Comparison of ENCODE assay signal across 1 cellular context in the genomic region with DNA sequence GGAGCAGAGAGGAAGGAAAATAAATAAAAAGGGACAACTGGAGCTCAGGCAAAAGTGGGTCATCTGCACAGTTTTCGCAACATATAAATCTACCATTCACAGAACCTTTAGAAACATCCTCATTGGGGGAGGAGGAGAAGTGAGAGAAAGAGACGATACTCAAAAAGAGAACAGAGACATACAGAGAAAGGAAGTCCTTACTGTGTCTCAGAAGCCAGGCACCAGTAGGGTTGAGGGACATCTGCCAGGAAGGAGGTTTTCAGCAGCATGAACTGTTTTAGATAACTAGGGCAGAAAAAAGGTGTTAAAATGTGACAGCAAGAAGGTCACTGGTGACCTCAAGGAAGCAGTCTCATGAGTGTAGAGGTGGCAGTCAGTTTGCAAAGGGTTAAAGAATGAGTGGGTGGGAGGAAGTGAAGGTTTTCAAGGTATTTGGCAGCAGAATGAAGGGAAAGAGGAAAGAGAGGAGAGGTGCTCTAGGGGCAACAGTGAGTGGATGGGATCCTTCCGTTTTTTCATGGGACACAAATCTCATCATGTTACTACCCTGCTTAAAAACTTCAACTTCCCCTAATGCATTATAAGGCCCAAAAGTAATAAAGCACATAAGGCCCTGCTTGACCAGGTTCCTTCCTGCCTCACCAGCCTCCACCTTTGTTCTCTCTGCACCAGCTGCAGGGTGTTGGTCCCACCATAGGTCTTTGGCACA.
TF ChIP-seq lines count a peak whose summit lies in the region.

No MANE protein-coding gene starts in this region.

TF ChIP-seq in K562, 482 proteins besides CTCF, POLR2A, EP300 and RAD21 (continued from another document and continues in another):
- TF ChIP-seq PTRF (tag; IDR thresholded peaks at IDR 0.05) (no peak), SIN3A (IDR thresholded peaks at IDR 0.05; ENCODE audit: borderline replicate concordance in 2 of 2, control insufficient read depth in 1 of 2, low read depth in 2 of 2, low read length in 2 of 2) (no peak), POLR2B (IDR thresholded peaks at IDR 0.05; ENCODE audit: low read depth, partially characterized antibody) (no peak), NR2C1 (IDR thresholded peaks at IDR 0.05) (no peak), NR2C1 (tag; IDR thresholded peaks at IDR 0.05) (no peak), TAF1 (IDR thresholded peaks at IDR 0.05; ENCODE audit: control insufficient read depth, extremely low read depth, insufficient read depth, low read length, severe bottlenecking) (no peak), DACH1 (IDR thresholded peaks at IDR 0.05; ENCODE audit: partially characterized antibody) (no peak), ZNF57 (CRISPR knock-in tag; IDR thresholded peaks at IDR 0.05) (no peak), ZNF695 (CRISPR knock-in tag; IDR thresholded peaks at IDR 0.05) (no peak), TRIM24 (IDR thresholded peaks at IDR 0.05) (0 out of 4 replicates have a peak, but pooled peaks of 1 of the 2 experiments have one; percentile 21), EZH2 (IDR thresholded peaks at IDR 0.05; ENCODE audit: borderline replicate concordance, low read depth, low read length) (no peak), HEY1 (CRISPR knock-in tag; IDR thresholded peaks at IDR 0.05; ENCODE audit: borderline replicate concordance) (no peak), NELFE (IDR thresholded peaks at IDR 0.05; ENCODE audit: insufficient read depth, insufficient read length) (no peak), MAFF (IDR thresholded peaks at IDR 0.05; ENCODE audit: low read length) (no peak), ZBED1 (IDR thresholded peaks at IDR 0.05) (no peak), NFE2 (IDR thresholded peaks at IDR 0.05; ENCODE audit: low read depth) (no peak), CREBBP (IDR thresholded peaks at IDR 0.05; ENCODE audit: low read depth, low read length) (no peak), ADNP (tag; IDR thresholded peaks at IDR 0.05) (no peak), STAT5A (IDR thresholded peaks at IDR 0.05; ENCODE audit: borderline replicate concordance, low read length) (no peak)
- TF ChIP-seq, protein P1, sequence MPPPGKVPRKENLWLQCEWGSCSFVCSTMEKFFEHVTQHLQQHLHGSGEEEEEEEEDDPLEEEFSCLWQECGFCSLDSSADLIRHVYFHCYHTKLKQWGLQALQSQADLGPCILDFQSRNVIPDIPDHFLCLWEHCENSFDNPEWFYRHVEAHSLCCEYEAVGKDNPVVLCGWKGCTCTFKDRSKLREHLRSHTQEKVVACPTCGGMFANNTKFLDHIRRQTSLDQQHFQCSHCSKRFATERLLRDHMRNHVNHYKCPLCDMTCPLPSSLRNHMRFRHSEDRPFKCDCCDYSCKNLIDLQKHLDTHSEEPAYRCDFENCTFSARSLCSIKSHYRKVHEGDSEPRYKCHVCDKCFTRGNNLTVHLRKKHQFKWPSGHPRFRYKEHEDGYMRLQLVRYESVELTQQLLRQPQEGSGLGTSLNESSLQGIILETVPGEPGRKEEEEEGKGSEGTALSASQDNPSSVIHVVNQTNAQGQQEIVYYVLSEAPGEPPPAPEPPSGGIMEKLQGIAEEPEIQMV (tag; conservative IDR thresholded peaks at IDR 0.05; ENCODE audit: low read depth): 0 out of 2 replicates have a peak, but pooled peaks have one; percentile 23
- TF ChIP-seq, protein P2, sequence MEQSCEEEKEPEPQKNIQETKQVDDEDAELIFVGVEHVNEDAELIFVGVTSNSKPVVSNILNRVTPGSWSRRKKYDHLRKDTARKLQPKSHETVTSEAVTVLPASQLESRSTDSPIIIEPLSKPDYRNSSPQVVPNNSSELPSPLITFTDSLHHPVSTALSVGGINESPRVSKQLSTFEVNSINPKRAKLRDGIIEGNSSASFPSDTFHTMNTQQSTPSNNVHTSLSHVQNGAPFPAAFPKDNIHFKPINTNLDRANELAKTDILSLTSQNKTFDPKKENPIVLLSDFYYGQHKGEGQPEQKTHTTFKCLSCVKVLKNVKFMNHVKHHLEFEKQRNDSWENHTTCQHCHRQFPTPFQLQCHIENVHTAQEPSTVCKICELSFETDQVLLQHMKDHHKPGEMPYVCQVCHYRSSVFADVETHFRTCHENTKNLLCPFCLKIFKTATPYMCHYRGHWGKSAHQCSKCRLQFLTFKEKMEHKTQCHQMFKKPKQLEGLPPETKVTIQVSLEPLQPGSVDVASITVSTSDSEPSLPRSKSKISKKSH (CRISPR knock-in tag; IDR thresholded peaks at IDR 0.05): no peak
- TF ChIP-seq, protein P3, sequence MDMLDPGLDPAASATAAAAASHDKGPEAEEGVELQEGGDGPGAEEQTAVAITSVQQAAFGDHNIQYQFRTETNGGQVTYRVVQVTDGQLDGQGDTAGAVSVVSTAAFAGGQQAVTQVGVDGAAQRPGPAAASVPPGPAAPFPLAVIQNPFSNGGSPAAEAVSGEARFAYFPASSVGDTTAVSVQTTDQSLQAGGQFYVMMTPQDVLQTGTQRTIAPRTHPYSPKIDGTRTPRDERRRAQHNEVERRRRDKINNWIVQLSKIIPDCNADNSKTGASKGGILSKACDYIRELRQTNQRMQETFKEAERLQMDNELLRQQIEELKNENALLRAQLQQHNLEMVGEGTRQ (CRISPR knock-in tag; IDR thresholded peaks at IDR 0.05): no peak
- TF ChIP-seq, protein P4, sequence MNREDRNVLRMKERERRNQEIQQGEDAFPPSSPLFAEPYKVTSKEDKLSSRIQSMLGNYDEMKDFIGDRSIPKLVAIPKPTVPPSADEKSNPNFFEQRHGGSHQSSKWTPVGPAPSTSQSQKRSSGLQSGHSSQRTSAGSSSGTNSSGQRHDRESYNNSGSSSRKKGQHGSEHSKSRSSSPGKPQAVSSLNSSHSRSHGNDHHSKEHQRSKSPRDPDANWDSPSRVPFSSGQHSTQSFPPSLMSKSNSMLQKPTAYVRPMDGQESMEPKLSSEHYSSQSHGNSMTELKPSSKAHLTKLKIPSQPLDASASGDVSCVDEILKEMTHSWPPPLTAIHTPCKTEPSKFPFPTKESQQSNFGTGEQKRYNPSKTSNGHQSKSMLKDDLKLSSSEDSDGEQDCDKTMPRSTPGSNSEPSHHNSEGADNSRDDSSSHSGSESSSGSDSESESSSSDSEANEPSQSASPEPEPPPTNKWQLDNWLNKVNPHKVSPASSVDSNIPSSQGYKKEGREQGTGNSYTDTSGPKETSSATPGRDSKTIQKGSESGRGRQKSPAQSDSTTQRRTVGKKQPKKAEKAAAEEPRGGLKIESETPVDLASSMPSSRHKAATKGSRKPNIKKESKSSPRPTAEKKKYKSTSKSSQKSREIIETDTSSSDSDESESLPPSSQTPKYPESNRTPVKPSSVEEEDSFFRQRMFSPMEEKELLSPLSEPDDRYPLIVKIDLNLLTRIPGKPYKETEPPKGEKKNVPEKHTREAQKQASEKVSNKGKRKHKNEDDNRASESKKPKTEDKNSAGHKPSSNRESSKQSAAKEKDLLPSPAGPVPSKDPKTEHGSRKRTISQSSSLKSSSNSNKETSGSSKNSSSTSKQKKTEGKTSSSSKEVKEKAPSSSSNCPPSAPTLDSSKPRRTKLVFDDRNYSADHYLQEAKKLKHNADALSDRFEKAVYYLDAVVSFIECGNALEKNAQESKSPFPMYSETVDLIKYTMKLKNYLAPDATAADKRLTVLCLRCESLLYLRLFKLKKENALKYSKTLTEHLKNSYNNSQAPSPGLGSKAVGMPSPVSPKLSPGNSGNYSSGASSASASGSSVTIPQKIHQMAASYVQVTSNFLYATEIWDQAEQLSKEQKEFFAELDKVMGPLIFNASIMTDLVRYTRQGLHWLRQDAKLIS (CRISPR knock-in tag; IDR thresholded peaks at IDR 0.05): no peak
- TF ChIP-seq, protein P5, sequence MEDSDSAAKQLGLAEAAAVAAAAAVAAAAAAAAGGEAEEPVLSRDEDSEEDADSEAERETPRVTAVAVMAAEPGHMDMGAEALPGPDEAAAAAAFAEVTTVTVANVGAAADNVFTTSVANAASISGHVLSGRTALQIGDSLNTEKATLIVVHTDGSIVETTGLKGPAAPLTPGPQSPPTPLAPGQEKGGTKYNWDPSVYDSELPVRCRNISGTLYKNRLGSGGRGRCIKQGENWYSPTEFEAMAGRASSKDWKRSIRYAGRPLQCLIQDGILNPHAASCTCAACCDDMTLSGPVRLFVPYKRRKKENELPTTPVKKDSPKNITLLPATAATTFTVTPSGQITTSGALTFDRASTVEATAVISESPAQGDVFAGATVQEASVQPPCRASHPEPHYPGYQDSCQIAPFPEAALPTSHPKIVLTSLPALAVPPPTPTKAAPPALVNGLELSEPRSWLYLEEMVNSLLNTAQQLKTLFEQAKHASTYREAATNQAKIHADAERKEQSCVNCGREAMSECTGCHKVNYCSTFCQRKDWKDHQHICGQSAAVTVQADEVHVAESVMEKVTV (CRISPR knock-in tag; IDR thresholded peaks at IDR 0.05): no peak
- TF ChIP-seq, protein P6, sequence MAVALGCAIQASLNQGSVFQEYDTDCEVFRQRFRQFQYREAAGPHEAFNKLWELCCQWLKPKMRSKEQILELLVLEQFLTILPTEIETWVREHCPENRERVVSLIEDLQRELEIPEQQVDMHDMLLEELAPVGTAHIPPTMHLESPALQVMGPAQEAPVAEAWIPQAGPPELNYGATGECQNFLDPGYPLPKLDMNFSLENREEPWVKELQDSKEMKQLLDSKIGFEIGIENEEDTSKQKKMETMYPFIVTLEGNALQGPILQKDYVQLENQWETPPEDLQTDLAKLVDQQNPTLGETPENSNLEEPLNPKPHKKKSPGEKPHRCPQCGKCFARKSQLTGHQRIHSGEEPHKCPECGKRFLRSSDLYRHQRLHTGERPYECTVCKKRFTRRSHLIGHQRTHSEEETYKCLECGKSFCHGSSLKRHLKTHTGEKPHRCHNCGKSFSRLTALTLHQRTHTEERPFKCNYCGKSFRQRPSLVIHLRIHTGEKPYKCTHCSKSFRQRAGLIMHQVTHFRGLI (CRISPR knock-in tag; IDR thresholded peaks at IDR 0.05): no peak
- TF ChIP-seq, protein P7, sequence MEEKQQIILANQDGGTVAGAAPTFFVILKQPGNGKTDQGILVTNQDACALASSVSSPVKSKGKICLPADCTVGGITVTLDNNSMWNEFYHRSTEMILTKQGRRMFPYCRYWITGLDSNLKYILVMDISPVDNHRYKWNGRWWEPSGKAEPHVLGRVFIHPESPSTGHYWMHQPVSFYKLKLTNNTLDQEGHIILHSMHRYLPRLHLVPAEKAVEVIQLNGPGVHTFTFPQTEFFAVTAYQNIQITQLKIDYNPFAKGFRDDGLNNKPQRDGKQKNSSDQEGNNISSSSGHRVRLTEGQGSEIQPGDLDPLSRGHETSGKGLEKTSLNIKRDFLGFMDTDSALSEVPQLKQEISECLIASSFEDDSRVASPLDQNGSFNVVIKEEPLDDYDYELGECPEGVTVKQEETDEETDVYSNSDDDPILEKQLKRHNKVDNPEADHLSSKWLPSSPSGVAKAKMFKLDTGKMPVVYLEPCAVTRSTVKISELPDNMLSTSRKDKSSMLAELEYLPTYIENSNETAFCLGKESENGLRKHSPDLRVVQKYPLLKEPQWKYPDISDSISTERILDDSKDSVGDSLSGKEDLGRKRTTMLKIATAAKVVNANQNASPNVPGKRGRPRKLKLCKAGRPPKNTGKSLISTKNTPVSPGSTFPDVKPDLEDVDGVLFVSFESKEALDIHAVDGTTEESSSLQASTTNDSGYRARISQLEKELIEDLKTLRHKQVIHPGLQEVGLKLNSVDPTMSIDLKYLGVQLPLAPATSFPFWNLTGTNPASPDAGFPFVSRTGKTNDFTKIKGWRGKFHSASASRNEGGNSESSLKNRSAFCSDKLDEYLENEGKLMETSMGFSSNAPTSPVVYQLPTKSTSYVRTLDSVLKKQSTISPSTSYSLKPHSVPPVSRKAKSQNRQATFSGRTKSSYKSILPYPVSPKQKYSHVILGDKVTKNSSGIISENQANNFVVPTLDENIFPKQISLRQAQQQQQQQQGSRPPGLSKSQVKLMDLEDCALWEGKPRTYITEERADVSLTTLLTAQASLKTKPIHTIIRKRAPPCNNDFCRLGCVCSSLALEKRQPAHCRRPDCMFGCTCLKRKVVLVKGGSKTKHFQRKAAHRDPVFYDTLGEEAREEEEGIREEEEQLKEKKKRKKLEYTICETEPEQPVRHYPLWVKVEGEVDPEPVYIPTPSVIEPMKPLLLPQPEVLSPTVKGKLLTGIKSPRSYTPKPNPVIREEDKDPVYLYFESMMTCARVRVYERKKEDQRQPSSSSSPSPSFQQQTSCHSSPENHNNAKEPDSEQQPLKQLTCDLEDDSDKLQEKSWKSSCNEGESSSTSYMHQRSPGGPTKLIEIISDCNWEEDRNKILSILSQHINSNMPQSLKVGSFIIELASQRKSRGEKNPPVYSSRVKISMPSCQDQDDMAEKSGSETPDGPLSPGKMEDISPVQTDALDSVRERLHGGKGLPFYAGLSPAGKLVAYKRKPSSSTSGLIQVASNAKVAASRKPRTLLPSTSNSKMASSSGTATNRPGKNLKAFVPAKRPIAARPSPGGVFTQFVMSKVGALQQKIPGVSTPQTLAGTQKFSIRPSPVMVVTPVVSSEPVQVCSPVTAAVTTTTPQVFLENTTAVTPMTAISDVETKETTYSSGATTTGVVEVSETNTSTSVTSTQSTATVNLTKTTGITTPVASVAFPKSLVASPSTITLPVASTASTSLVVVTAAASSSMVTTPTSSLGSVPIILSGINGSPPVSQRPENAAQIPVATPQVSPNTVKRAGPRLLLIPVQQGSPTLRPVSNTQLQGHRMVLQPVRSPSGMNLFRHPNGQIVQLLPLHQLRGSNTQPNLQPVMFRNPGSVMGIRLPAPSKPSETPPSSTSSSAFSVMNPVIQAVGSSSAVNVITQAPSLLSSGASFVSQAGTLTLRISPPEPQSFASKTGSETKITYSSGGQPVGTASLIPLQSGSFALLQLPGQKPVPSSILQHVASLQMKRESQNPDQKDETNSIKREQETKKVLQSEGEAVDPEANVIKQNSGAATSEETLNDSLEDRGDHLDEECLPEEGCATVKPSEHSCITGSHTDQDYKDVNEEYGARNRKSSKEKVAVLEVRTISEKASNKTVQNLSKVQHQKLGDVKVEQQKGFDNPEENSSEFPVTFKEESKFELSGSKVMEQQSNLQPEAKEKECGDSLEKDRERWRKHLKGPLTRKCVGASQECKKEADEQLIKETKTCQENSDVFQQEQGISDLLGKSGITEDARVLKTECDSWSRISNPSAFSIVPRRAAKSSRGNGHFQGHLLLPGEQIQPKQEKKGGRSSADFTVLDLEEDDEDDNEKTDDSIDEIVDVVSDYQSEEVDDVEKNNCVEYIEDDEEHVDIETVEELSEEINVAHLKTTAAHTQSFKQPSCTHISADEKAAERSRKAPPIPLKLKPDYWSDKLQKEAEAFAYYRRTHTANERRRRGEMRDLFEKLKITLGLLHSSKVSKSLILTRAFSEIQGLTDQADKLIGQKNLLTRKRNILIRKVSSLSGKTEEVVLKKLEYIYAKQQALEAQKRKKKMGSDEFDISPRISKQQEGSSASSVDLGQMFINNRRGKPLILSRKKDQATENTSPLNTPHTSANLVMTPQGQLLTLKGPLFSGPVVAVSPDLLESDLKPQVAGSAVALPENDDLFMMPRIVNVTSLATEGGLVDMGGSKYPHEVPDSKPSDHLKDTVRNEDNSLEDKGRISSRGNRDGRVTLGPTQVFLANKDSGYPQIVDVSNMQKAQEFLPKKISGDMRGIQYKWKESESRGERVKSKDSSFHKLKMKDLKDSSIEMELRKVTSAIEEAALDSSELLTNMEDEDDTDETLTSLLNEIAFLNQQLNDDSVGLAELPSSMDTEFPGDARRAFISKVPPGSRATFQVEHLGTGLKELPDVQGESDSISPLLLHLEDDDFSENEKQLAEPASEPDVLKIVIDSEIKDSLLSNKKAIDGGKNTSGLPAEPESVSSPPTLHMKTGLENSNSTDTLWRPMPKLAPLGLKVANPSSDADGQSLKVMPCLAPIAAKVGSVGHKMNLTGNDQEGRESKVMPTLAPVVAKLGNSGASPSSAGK (IDR thresholded peaks at IDR 0.05): no peak
